Comparison of ENCODE assay signal across 8 cellular contexts in the genomic region with DNA sequence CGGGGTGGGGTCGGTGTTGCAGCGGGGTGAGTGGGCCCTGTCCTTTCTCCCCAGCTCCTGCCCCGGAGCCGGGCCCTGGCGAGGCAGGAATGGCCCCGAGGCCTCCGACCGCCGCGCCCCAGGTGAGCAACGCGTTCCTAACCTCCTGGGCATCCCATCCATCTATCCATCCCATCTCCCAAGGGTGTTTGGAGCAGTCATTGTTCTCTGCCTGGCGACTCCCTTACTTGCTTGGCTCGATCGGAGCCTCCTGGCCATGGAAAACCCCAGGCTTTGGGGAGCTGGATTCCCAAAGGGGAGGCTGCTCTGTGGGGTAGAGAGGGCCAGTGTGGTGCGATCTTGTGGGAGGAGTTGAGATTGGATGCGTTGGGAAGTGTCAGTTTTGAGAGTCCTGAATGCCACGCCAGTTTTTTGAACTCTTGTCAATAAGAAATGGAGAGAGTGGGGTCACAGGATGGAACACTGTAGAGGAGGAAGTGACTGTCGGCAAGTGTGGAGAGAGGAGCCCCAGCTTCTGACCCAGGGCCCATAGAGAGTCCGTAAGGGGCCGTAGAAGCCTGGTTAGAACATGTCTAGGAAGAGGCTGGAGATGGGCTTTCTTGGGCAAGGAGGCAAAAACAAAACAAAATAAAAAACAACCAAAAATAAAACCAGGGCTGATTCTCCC. TPM values are rescaled to one million over a fixed set of nuclear protein-coding genes. Genes with fewer than 3 reads are reported as not detected.
DNase-seq lines count a peak whose midpoint lies in the region; ATAC-seq and TF ChIP-seq lines count a peak whose summit lies in the region.

No MANE protein-coding gene starts in this region.

- H3K4me3 ChIP-seq in HAP-1 (peak overlapping the region; percentile 70), lower lobe of right lung (peak overlapping the region; percentile 95), testis (peak overlapping the region; percentile 90 to 91)

- peak overlapping the region; percentile 77 for H3K27ac Mint-ChIP-seq in chondrocyte (ENCODE audit: unreplicated experiment)

- H3K4me1 Mint-ChIP-seq in chondrocyte (ENCODE audit: low read depth), result peaks cover 13% of the 10 kb centered on the region

- peaks cover 3% of the 10 kb centered on the region; the same call in 1 of the 2 replicates for H3K9me3 ChIP-seq in ES-I3 (ENCODE audit: control insufficient read depth, insufficient read depth, low read length)
- 0 out of 2 replicates have a peak, but pooled peaks cover 4% of the 10 kb centered on the region for H3K9me3 ChIP-seq in HAP-1
- no peaks in the 10 kb centered on the region for H3K9me3 ChIP-seq in lower lobe of right lung
- H3K9me3 ChIP-seq in testis, result no peaks in the 10 kb centered on the region

- H3K9me3 Mint-ChIP-seq in chondrocyte (ENCODE audit: low read depth), result peaks cover 10% of the 10 kb centered on the region

- H3K27ac ChIP-seq in lower lobe of right lung, result peak overlapping the region; percentile 87
- peak overlapping the region; percentile 47 to 83 for H3K27ac ChIP-seq in testis

- no peak for TF ChIP-seq POLR2A in testis (IDR thresholded peaks at IDR 0.05)

- DNase-seq in HAP-1 (ENCODE audit: low spot score in 2 of 2), result peak in 1 of 2 experiments; percentile 22
- peak; percentile 5 for DNase-seq in OCI-M1 (lab: John Stamatoyannopoulos, UW)
- DNase-seq in chondrocyte (ENCODE audit: low spot score), result no peak
- DNase-seq in lower lobe of right lung, result no peak
- DNase-seq in testis, result no peak
- no peak for DNase-seq in NCI-H1092 (lab: John Stamatoyannopoulos, UW)

- TF ChIP-seq CTCF in chondrocyte (IDR thresholded peaks at IDR 0.05) (no peak), lower lobe of right lung (IDR thresholded peaks at IDR 0.05) (no peak), testis (IDR thresholded peaks at IDR 0.05) (no peak)

- in situ Hi-C loops in HAP-1 (cut with MboI; ENCODE audit: low sequenced_read_pairs), result no loop called here

- no peaks in the 10 kb centered on the region for H3K4me1 ChIP-seq in ES-I3 (ENCODE audit: insufficient read depth, low read length)
- H3K4me1 ChIP-seq in HAP-1, result no peaks in the 10 kb centered on the region; the same call in 1 of the 2 replicates
- H3K4me1 ChIP-seq in lower lobe of right lung, result peaks cover 9% of the 10 kb centered on the region
- no peaks in the 10 kb centered on the region for H3K4me1 ChIP-seq in testis

- no peaks in the 10 kb centered on the region for H3K27me3 ChIP-seq in HAP-1 (ENCODE audit: low read depth)
- H3K27me3 ChIP-seq in lower lobe of right lung (ENCODE audit: low read depth), result no peaks in the 10 kb centered on the region
- no peaks in the 10 kb centered on the region for H3K27me3 ChIP-seq in testis

- peaks cover 23% of the 10 kb centered on the region for H3K36me3 Mint-ChIP-seq in chondrocyte (ENCODE audit: low read depth)

- H3K36me3 ChIP-seq in ES-I3 (ENCODE audit: insufficient read depth, low read length) (peaks cover 5% of the 10 kb centered on the region; the same call in 1 of the 2 replicates), HAP-1 (replicated peaks) (peaks cover 13% of the 10 kb centered on the region), lower lobe of right lung (peaks cover 11% of the 10 kb centered on the region), testis (ENCODE audit: low read depth, missing control alignments) (no peaks in the 10 kb centered on the region)

- intact Hi-C loops in lower lobe of right lung (cut with DNase I) (no loop called here), testis (cut with DNase I; ENCODE audit: low total_unique reads) (no loop called here)

- H3K4me3 Mint-ChIP-seq in chondrocyte (ENCODE audit: unreplicated experiment), result peak overlapping the region; percentile 86

- WGBS in testis, 2 donors, result 7 to 12% methylated on average over 9 to 19 of the region's 22 CpGs

- peak overlapping the region; percentile 65 for H3K9ac ChIP-seq in ES-I3 (ENCODE audit: low read depth, low read length)

- no peaks in the 10 kb centered on the region for H3K27me3 Mint-ChIP-seq in chondrocyte (ENCODE audit: low read depth)

- ATAC-seq in lower lobe of right lung, result peak; percentile 46 to 53
- ATAC-seq in GM18868 (IDR thresholded peaks at IDR 0.05; ENCODE audit: unreplicated experiment), result no peak

RNA-seq across cellular contexts. Expression of a gene that starts 0.7 kb away (rescaled TPM):
- total RNA-seq in chondrocyte (29.7 to 35.1 TPM (median 32.5 TPM) in 3 replicates), lower lobe of right lung (25.7 TPM), testis (10 to 100 TPM; 31.5 to 49.1 TPM)
- polyA plus RNA-seq in testis (ENCODE audit: insufficient read depth, low read depth, low replicate concordance), result 19.9 TPM
